ENCODE assay signal across 8 cellular contexts in genomic region chr19:19663292-19664120, GRCh38. TPM values are rescaled to one million over a fixed set of nuclear protein-coding genes. Genes with fewer than 3 reads are reported as not detected.
DNase-seq lines count a peak whose midpoint lies in the region; ATAC-seq and TF ChIP-seq lines count a peak whose summit lies in the region.

TSS of gene ATP13A1 (minus strand) at chr19:19663676. CDS start at chr19:19663666, 10 bp downstream.

- H3K4me3 Mint-ChIP-seq in naive thymus-derived CD8-positive, alpha-beta T cell: peak within 1 kb of the TSS; percentile 83 to 97 (median 94)

- peak within 1 kb of the TSS; percentile 92 for H2AFZ ChIP-seq in fibroblast of lung (ENCODE audit: low read length)

- H3K27me3 Mint-ChIP-seq in naive thymus-derived CD8-positive, alpha-beta T cell: peaks cover 0 to 3% (median 0%) of the 10 kb centered on the region in 5 donors

- H3K9me3 Mint-ChIP-seq in naive thymus-derived CD8-positive, alpha-beta T cell: peaks cover 0 to 19% (median 0%) of the 10 kb centered on the region in 9 donors

- H4K20me1 ChIP-seq in fibroblast of lung (ENCODE audit: control insufficient read depth, extremely low read depth, insufficient read depth, low read length): no peaks in the 10 kb centered on the region

- H3K9me3 ChIP-seq in fibroblast of lung (ENCODE audit: control insufficient read depth, insufficient read depth, low read depth, low read length): no peaks in the 10 kb centered on the region

- peak within 1 kb of the TSS; percentile 93 to 100 (median 98) for H3K27ac Mint-ChIP-seq in naive thymus-derived CD8-positive, alpha-beta T cell

- H3K27ac ChIP-seq in fibroblast of lung (ENCODE audit: insufficient read depth, low read length): peak within 1 kb of the TSS; percentile 98

- H3K27me3 ChIP-seq in fibroblast of lung (ENCODE audit: control insufficient read depth, insufficient read depth, low read length): no peaks in the 10 kb centered on the region

- H3K4me1 Mint-ChIP-seq in naive thymus-derived CD8-positive, alpha-beta T cell: peaks cover 23 to 50% (median 40%) of the 10 kb centered on the region in 4 donors

- TF ChIP-seq CTCF in LNCAP (IDR thresholded peaks at IDR 0.05) (peak; percentile 37; the same call in 1 of the 2 replicates), fibroblast of lung (conservative IDR thresholded peaks at IDR 0.05 in 1 of 2, IDR thresholded peaks at IDR 0.05 in 1 of 2; ENCODE audit: low read depth in 1 of 2, low read length in 2 of 2) (no peak)

- peaks cover 7% of the 10 kb centered on the region for H3K36me3 ChIP-seq in fibroblast of lung (ENCODE audit: control insufficient read depth, insufficient read depth, low read length)

- H3K4me1 ChIP-seq in fibroblast of lung (ENCODE audit: control insufficient read depth, extremely low read depth, insufficient read depth, low read length): peaks cover 6% of the 10 kb centered on the region

- H3K36me3 Mint-ChIP-seq in naive thymus-derived CD8-positive, alpha-beta T cell: peaks cover 0 to 19% (median 6%) of the 10 kb centered on the region in 3 donors

- H3K9ac ChIP-seq in fibroblast of lung (ENCODE audit: insufficient read depth, low read length): peak within 1 kb of the TSS; percentile 97

- peak; percentile 73 to 76 for ATAC-seq in naive thymus-derived CD8-positive, alpha-beta T cell

- DNase-seq in ELF-1 (ENCODE audit: low read depth, low spot score) (peak; percentile 98), GOT3 (lab: John Stamatoyannopoulos, UW) (peak; percentile 90), RPMI8226 (peak; percentile 96), fibroblast of lung (ENCODE audit: low read depth in 2 of 2) (peak; percentile 98)
- peak; percentile 88 to 89 for DNase-seq in activated T-helper 1 cell treated with anti-CD3 and anti-CD28 coated beads, Interleukin-2, amount 50 U/mL, for 16 hours (ENCODE audit: low read depth in 1 of 2, low spot score in 1 of 2)
- peak; percentile 81 to 98 (median 93) for DNase-seq in naive thymus-derived CD8-positive, alpha-beta T cell
- peak; percentile 86 to 94 (median 94) for DNase-seq in stimulated activated naive CD4-positive, alpha-beta T cell (lab: John Stamatoyannopoulos, UW)

- H3K4me3 ChIP-seq in fibroblast of lung (replicated peaks in 1 of 4; ENCODE audit: control extremely low read depth in 1 of 4, insufficient read depth in 1 of 4, low read depth in 3 of 4, low read length in 4 of 4): peak within 1 kb of the TSS; percentile 70 to 98 (median 96)

- POLR2A ChIA-PET in naive thymus-derived CD8-positive, alpha-beta T cell (lab: Charles Lee): interaction anchor here (0.6 to 12.8 kb wide), 34 partner anchors 9 to 1842 kb away, joined by 3 to 289 read pairs (median 4); partner anchors contain the start of genes GMIP, LPAR2, ZNF14 and ZNF253

- H3K4me2 ChIP-seq in fibroblast of lung (ENCODE audit: extremely low read depth, insufficient read depth, low read length): peak within 1 kb of the TSS; percentile 77

- peaks cover 33% of the 10 kb centered on the region for H3K79me2 ChIP-seq in fibroblast of lung (ENCODE audit: control insufficient read depth, insufficient read depth, low read length)

RNA-seq across cellular contexts. Expression of gene ATP13A1, which starts in this region (rescaled TPM):
- total RNA-seq in fibroblast of lung: 22.6 and 25.4 TPM in 2 replicates
- polyA plus RNA-seq in fibroblast of lung: 8.5 and 16.8 TPM in 2 replicates
- 19.7 and 32.6 TPM in 2 replicates for polyA plus RNA-seq in fibroblast of lung (2012)
- polyA minus RNA-seq in fibroblast of lung (ENCODE audit: low replicate concordance): 125 and 155 TPM in 2 replicates
- 100 to 1,000 TPM; 155 to 158 TPM for total RNA-seq in naive thymus-derived CD8-positive, alpha-beta T cell
- polyA plus RNA-seq in naive thymus-derived CD8-positive, alpha-beta T cell: 10 to 100 TPM; 15.3 to 46.7 (median 20.7) TPM

Comparison
In these comparisons a context has a peak if more than half of its experiments do, and no peak if none do; other contexts are left out.
1. Peak in every context shown above with its lines: DNase-seq, ATAC-seq, H3K4me3 ChIP-seq and H3K27ac ChIP-seq.